ENCODE assay signal across 18 cellular contexts in the genomic region with DNA sequence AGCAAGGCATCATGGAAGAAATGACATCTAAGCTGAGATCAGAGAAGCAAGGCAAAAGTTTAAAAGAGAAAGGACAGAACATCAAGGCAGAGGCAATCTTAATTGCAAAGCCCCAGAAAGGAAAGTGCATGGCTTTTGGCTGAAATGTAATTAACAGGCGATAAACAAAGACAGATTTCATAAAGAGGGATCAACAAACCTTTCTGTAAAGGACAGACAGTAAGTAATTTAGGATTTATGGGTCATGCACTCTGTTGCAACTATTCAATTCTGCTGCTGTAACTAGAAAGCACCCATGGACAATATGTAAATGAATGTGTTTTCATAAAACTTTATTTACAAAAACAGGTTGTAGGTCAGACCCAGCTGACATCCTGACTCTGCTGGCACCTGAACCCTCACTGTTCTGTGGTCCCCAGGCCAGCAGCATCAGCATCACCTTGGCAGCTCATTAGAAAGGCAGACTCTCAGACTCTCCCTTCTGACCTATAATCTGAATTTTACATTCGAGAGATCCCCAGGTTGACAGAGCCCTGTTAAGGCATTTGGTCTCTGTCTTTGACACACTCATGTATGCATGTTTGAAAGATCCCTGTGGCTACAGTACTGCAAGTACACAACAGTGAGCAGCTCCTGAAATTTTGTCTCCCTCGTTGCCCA.
DNase-seq lines count a peak whose midpoint lies in the region; TF ChIP-seq lines count a peak whose summit lies in the region.
"Had no signal": no experiment of that assay in that cellular context is flagged by ENCODE, and none has a peak within 500 bp of the region (broad histone marks: within the 10 kb centered on the region; RNA-seq: fewer than 3 reads in every experiment).

No MANE protein-coding gene starts in this region.

- no peaks in the 10 kb centered on the region for H3K9me2 ChIP-seq in Karpas-422 (replicated peaks; ENCODE audit: insufficient read depth, low read length)

- H3K79me2 ChIP-seq in Karpas-422 (ENCODE audit: low read length), result no peaks in the 10 kb centered on the region

- no peaks in the 10 kb centered on the region for H4K20me1 ChIP-seq in Karpas-422 (ENCODE audit: insufficient read depth, low read depth, low read length)

- in situ Hi-C loops in transverse colon (cut with MboI; ENCODE audit: low pct_ligation_motif_present in 1 of 4, low pct_unique_long_range_greater_than_20kb in 1 of 4, low sequenced_read_pairs in 3 of 4), result no loop called here

- H3K4me1 ChIP-seq in Karpas-422 (ENCODE audit: low read length) (no peaks in the 10 kb centered on the region), esophagus muscularis mucosa (peaks cover 11 to 63% (median 49%) of the 10 kb centered on the region in 4 donors), transverse colon (peaks cover 0 to 19% (median 2%) of the 10 kb centered on the region in 4 donors)

- H3K4me3 ChIP-seq in Karpas-422 (ENCODE audit: low read length) (no peak overlapping the region), esophagus muscularis mucosa (no peak overlapping the region), transverse colon (no peak overlapping the region)
- H3K4me3 ChIP-seq: GM23338, Peyer's patch had no signal

- WGBS in esophagus muscularis mucosa, result 78% methylated on average over 3 of the region's 3 CpGs
- 76 to 81% methylated on average over 2 to 3 of the region's 3 CpGs for WGBS in transverse colon (ENCODE audit: low coverage in 1 of 2), 2 donors

- H3K4me1 Mint-ChIP-seq in nephron progenitor cell, result peaks cover 27% of the 10 kb centered on the region
- H3K4me1 Mint-ChIP-seq in activated T-cell treated with anti-CD3 and anti-CD28 coated beads, Interleukin-2, amount 50 U/mL, for 24 hours (ENCODE audit: low read depth), result no peaks in the 10 kb centered on the region
- H3K4me1 Mint-ChIP-seq: GM23338 had no signal

- peaks cover 11% of the 10 kb centered on the region for H3K9me3 Mint-ChIP-seq in nephron progenitor cell
- no peaks in the 10 kb centered on the region for H3K9me3 Mint-ChIP-seq in activated T-cell treated with anti-CD3 and anti-CD28 coated beads, Interleukin-2, amount 50 U/mL, for 24 hours
- H3K9me3 Mint-ChIP-seq: GM23338 had no signal

- intact Hi-C loops in esophagus muscularis mucosa (cut with DNase I), result no loop called here
- intact Hi-C loops in transverse colon (cut with DNase I; ENCODE audit: low total_unique reads), result no loop called here
- intact Hi-C loops in head of caudate nucleus (cut with DNase I), result no loop called here

- no peaks in the 10 kb centered on the region for H3K9me3 ChIP-seq in Karpas-422 (ENCODE audit: low read length)
- no peaks in the 10 kb centered on the region for H3K9me3 ChIP-seq in esophagus muscularis mucosa
- H3K9me3 ChIP-seq in transverse colon, result no peaks in the 10 kb centered on the region
- H3K9me3 ChIP-seq: Peyer's patch had no signal

- H3K36me3 Mint-ChIP-seq in nephron progenitor cell (ENCODE audit: low read depth), result peaks cover 8% of the 10 kb centered on the region
- H3K36me3 Mint-ChIP-seq in activated T-cell treated with anti-CD3 and anti-CD28 coated beads, Interleukin-2, amount 50 U/mL, for 24 hours (ENCODE audit: low read depth), result no peaks in the 10 kb centered on the region

- H3K36me3 ChIP-seq in Karpas-422 (ENCODE audit: insufficient read depth, low read length) (no peaks in the 10 kb centered on the region), esophagus muscularis mucosa (no peaks in the 10 kb centered on the region), transverse colon (no peaks in the 10 kb centered on the region)
- H3K36me3 ChIP-seq: Peyer's patch had no signal

- H3K4me3 Mint-ChIP-seq in nephron progenitor cell, result no peak overlapping the region
- no peak overlapping the region for H3K4me3 Mint-ChIP-seq in activated T-cell treated with anti-CD3 and anti-CD28 coated beads, Interleukin-2, amount 50 U/mL, for 24 hours
- H3K4me3 Mint-ChIP-seq: GM23338 had no signal

- peak overlapping the region; percentile 5 for H3K27ac Mint-ChIP-seq in nephron progenitor cell
- H3K27ac Mint-ChIP-seq in activated T-cell treated with anti-CD3 and anti-CD28 coated beads, Interleukin-2, amount 50 U/mL, for 24 hours, result no peak overlapping the region
- H3K27ac Mint-ChIP-seq: GM23338 had no signal

- peaks cover 10% of the 10 kb centered on the region for H3K27me3 Mint-ChIP-seq in nephron progenitor cell (ENCODE audit: low read depth, poor library complexity)
- peaks cover 15% of the 10 kb centered on the region for H3K27me3 Mint-ChIP-seq in activated T-cell treated with anti-CD3 and anti-CD28 coated beads, Interleukin-2, amount 50 U/mL, for 24 hours

- H2AFZ ChIP-seq in Karpas-422 (ENCODE audit: low read length), result no peak overlapping the region
- H2AFZ ChIP-seq: GM23338 had no signal

- TF ChIP-seq EP300 in esophagus muscularis mucosa (IDR thresholded peaks at IDR 0.05) (no peak), transverse colon (IDR thresholded peaks at IDR 0.05; ENCODE audit: low read depth) (no peak)

- H3K4me2 ChIP-seq in Karpas-422 (ENCODE audit: low read depth, low read length, poor library complexity, severe bottlenecking), result no peak overlapping the region
- H3K4me2 ChIP-seq: GM23338 had no signal

- no peak overlapping the region for H3K9ac ChIP-seq in Karpas-422 (ENCODE audit: low read length)

- TF ChIP-seq CTCF in esophagus muscularis mucosa (IDR thresholded peaks at IDR 0.05) (no peak), nephron progenitor cell (IDR thresholded peaks at IDR 0.05) (no peak), transverse colon (IDR thresholded peaks at IDR 0.05) (no peak)

- H3K27ac ChIP-seq in Karpas-422 (ENCODE audit: low read length) (no peak overlapping the region), esophagus muscularis mucosa (replicated peaks in 1 of 4) (peak overlapping the region; percentile 73 to 83 (median 77)), transverse colon (peak overlapping the region; percentile 77 to 84 (median 78))
- H3K27ac ChIP-seq: C4-2B had no signal

- H3K27me3 ChIP-seq in Karpas-422 (ENCODE audit: low read length) (no peaks in the 10 kb centered on the region), esophagus muscularis mucosa (no peaks in the 10 kb centered on the region), transverse colon (no peaks in the 10 kb centered on the region)
- H3K27me3 ChIP-seq: Peyer's patch had no signal

- no peak for TF ChIP-seq POLR2A in esophagus muscularis mucosa (IDR thresholded peaks at IDR 0.05; ENCODE audit: low read depth)
- TF ChIP-seq POLR2A in transverse colon (IDR thresholded peaks at IDR 0.05), result no peak

- DNase-seq in Karpas-422 (peak; percentile 23), esophagus muscularis mucosa (ENCODE audit: extremely low spot score) (peak; percentile 26), nephron progenitor cell (no peak), transverse colon (no peak), head of caudate nucleus (no peak), dermis blood vessel endothelial cell (no peak)
- DNase-seq in activated T-cell treated with anti-CD3 and anti-CD28 coated beads, Interleukin-2, amount 50 U/mL, for 24 hours, result no peak
- DNase-seq: DND-41, GF-D8, KG1, NCI-H1048, NCI-H1436 treated with DMSO at 0.1 percent for 48 hours, NCI-H2081, NCI-H774, Peyer's patch, SHP77 had no signal

Comparison
In these comparisons a context has a peak if more than half of its experiments do, and no peak if none do; other contexts are left out.
1. DNase-seq: peak in Karpas-422 (single experiment) and esophagus muscularis mucosa (single experiment); none in nephron progenitor cell (single experiment), transverse colon (single experiment), head of caudate nucleus (0 of 42), dermis blood vessel endothelial cell (single experiment) and activated T-cell treated with anti-CD3 and anti-CD28 coated beads, Interleukin-2, amount 50 U/mL, for 24 hours (single experiment).